Comparison of ENCODE assay signal across 1 cellular context in the genomic region with DNA sequence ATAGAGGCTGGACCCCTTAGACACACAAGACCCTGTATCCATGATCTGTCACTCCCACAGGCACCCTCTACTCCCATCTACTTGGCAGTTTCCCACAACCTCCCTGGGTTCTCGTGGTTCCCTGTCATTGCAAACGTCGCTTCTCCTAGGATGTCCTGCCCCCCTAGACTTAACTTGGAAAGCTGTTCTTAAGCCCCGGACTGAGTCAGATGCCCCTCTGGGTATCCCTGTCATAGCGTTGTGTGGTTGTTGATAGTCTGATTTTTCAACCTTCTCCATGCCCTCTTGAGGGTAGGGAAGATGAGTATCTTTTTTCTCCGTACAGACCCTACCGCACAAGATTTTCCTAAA.
TF ChIP-seq lines count a peak whose summit lies in the region.

No MANE protein-coding gene starts in this region.

TF ChIP-seq in SK-N-SH treated with all-trans-retinoic acid at 6 μM for 48 hours, 23 proteins besides CTCF, POLR2A, EP300 and RAD21 (continued from another document):
- TF ChIP-seq, protein P1, sequence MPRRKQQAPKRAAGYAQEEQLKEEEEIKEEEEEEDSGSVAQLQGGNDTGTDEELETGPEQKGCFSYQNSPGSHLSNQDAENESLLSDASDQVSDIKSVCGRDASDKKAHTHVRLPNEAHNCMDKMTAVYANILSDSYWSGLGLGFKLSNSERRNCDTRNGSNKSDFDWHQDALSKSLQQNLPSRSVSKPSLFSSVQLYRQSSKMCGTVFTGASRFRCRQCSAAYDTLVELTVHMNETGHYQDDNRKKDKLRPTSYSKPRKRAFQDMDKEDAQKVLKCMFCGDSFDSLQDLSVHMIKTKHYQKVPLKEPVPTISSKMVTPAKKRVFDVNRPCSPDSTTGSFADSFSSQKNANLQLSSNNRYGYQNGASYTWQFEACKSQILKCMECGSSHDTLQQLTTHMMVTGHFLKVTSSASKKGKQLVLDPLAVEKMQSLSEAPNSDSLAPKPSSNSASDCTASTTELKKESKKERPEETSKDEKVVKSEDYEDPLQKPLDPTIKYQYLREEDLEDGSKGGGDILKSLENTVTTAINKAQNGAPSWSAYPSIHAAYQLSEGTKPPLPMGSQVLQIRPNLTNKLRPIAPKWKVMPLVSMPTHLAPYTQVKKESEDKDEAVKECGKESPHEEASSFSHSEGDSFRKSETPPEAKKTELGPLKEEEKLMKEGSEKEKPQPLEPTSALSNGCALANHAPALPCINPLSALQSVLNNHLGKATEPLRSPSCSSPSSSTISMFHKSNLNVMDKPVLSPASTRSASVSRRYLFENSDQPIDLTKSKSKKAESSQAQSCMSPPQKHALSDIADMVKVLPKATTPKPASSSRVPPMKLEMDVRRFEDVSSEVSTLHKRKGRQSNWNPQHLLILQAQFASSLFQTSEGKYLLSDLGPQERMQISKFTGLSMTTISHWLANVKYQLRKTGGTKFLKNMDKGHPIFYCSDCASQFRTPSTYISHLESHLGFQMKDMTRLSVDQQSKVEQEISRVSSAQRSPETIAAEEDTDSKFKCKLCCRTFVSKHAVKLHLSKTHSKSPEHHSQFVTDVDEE (CRISPR knock-in tag; IDR thresholded peaks at IDR 0.05): no peak
- TF ChIP-seq, protein P2, sequence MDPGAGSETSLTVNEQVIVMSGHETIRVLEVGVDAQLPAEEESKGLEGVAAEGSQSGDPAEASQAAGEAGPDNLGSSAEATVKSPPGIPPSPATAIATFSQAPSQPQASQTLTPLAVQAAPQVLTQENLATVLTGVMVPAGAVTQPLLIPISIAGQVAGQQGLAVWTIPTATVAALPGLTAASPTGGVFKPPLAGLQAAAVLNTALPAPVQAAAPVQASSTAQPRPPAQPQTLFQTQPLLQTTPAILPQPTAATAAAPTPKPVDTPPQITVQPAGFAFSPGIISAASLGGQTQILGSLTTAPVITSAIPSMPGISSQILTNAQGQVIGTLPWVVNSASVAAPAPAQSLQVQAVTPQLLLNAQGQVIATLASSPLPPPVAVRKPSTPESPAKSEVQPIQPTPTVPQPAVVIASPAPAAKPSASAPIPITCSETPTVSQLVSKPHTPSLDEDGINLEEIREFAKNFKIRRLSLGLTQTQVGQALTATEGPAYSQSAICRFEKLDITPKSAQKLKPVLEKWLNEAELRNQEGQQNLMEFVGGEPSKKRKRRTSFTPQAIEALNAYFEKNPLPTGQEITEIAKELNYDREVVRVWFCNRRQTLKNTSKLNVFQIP (CRISPR knock-in tag; IDR thresholded peaks at IDR 0.05; ENCODE audit: borderline replicate concordance, low read depth): no peak
- TF ChIP-seq PPARA (CRISPR knock-in tag; IDR thresholded peaks at IDR 0.05; ENCODE audit: borderline replicate concordance): no peak
- TF ChIP-seq CSDC2 (CRISPR knock-in tag; IDR thresholded peaks at IDR 0.05): no peak
- TF ChIP-seq BACH2 (CRISPR knock-in tag; IDR thresholded peaks at IDR 0.05; ENCODE audit: borderline replicate concordance): no peak
- TF ChIP-seq, protein P3, sequence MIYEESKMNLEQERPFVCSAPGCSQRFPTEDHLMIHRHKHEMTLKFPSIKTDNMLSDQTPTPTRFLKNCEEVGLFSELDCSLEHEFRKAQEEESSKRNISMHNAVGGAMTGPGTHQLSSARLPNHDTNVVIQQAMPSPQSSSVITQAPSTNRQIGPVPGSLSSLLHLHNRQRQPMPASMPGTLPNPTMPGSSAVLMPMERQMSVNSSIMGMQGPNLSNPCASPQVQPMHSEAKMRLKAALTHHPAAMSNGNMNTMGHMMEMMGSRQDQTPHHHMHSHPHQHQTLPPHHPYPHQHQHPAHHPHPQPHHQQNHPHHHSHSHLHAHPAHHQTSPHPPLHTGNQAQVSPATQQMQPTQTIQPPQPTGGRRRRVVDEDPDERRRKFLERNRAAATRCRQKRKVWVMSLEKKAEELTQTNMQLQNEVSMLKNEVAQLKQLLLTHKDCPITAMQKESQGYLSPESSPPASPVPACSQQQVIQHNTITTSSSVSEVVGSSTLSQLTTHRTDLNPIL (CRISPR knock-in tag; IDR thresholded peaks at IDR 0.05; ENCODE audit: low read depth): no peak
- no peak for TF ChIP-seq ZC3H10 (CRISPR knock-in tag; IDR thresholded peaks at IDR 0.05)
- TF ChIP-seq ZNF565 (CRISPR knock-in tag; conservative IDR thresholded peaks at IDR 0.05; ENCODE audit: low read depth): no peak
- TF ChIP-seq ARNTL (CRISPR knock-in tag; IDR thresholded peaks at IDR 0.05; ENCODE audit: borderline replicate concordance, low read depth): no peak
